Comparison of ENCODE assay signal across 8 cellular contexts in the genomic region with DNA sequence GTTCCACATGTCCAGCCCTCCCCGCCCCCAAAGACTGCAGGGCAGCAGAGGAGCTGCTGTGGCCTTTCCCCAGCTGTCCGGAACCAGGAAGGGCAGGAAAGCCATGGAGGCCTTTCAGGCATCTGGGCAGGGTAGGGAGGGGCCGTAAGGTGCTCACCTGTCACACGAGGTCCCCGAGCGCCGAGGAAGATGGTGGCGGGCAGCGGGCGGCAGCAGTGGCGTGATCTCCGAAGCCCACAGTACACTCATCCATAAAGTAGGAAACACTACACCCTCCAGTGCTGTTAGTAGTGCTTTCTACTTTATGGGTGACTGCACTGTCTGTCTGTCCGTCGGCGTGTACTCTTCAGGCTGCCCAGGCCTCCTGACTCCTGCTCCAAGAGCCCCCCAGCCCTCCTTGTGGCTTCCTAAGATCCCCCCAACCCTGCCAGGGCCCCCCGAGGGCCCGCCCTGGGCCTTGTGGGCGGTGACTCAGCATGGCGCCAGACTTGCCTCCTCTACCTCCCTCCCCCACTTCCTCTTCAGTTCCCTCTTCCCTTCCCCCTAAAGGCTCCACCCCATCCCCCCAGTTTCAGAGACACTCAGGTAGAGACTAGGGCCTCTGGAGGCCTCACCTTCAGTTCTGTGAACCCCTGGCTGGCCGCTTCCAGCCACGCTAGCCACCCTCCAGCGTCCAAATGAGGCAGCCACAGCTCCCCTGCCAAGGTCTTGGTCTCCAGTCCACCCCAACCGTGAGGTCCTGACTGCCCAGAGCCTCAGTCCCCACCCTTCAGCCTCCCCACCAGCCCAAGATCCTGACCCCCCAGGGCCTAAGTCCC. TPM values are rescaled to one million over a fixed set of nuclear protein-coding genes. Genes with fewer than 3 reads are reported as not detected.
DNase-seq lines count a peak whose midpoint lies in the region; ATAC-seq and TF ChIP-seq lines count a peak whose summit lies in the region.

No MANE protein-coding gene starts in this region.

- peaks cover 63% of the 10 kb centered on the region for H3K36me3 Mint-ChIP-seq in activated CD8-positive, alpha-beta T cell treated with anti-CD3 and anti-CD28 coated beads for 36 hours (ENCODE audit: low read depth)
- H3K36me3 Mint-ChIP-seq in glutamatergic neuron (ENCODE audit: unreplicated experiment): no peaks in the 10 kb centered on the region
- peaks cover 4% of the 10 kb centered on the region for H3K36me3 Mint-ChIP-seq in Calu3 (ENCODE audit: insufficient read depth, unreplicated experiment)

- no peak for TF ChIP-seq CTCF in activated CD8-positive, alpha-beta T cell treated with anti-CD3 and anti-CD28 coated beads for 36 hours (IDR thresholded peaks at IDR 0.05)
- no peak for TF ChIP-seq CTCF in glutamatergic neuron (IDR thresholded peaks at IDR 0.05; ENCODE audit: partially characterized antibody, unreplicated experiment)
- no peak for TF ChIP-seq CTCF in Calu3 (IDR thresholded peaks at IDR 0.05; ENCODE audit: unreplicated experiment)

- no TSS peak for BruUV-seq in Calu3 (replicated peaks; lab: Mats Ljungman, UMichigan)

- POLR2A ChIA-PET in activated CD8-positive, alpha-beta T cell treated with anti-CD3 and anti-CD28 coated beads for 36 hours (lab: Charles Lee): interaction anchor here (0.6 to 26.8 kb wide), 12 partner anchors 6 to 300 kb away, joined by 3 to 1558 read pairs (median 5); partner anchors contain the start of genes MKS1, RNF43, SUPT4H1 and TSPOAP1

- peak overlapping the region; percentile 81 for H3K4me3 Mint-ChIP-seq in activated CD8-positive, alpha-beta T cell treated with anti-CD3 and anti-CD28 coated beads for 36 hours
- H3K4me3 Mint-ChIP-seq in glutamatergic neuron (ENCODE audit: unreplicated experiment) (no peak overlapping the region), Calu3 (ENCODE audit: low read depth, unreplicated experiment) (no peak overlapping the region)

- peak; percentile 86 for DNase-seq in Jurkat, Clone E6-1 (ENCODE audit: low read depth, low spot score)
- peak; percentile 87 for DNase-seq in activated CD8-positive, alpha-beta T cell treated with anti-CD3 and anti-CD28 coated beads for 36 hours
- DNase-seq in glutamatergic neuron: no peak
- DNase-seq in stimulated activated CD4-positive, alpha-beta T cell treated with anti-CD3 and anti-CD28 coated beads, Interleukin-1b, Interleukin-23, amount 100 ng/mL, for 4 hours (ENCODE audit: low read depth in 2 of 2): peak; percentile 73 to 76
- DNase-seq in Calu3: no peak
- no peak for DNase-seq in cerebellar cortex (ENCODE audit: low spot score)

- H3K4me3 ChIP-seq in Jurkat, Clone E6-1 (ENCODE audit: low read length): peak overlapping the region; percentile 100

- H3K9me3 Mint-ChIP-seq in activated CD8-positive, alpha-beta T cell treated with anti-CD3 and anti-CD28 coated beads for 36 hours: no peaks in the 10 kb centered on the region
- H3K9me3 Mint-ChIP-seq in glutamatergic neuron (ENCODE audit: unreplicated experiment) (peaks cover 10% of the 10 kb centered on the region), Calu3 (ENCODE audit: low read depth, unreplicated experiment) (no peaks in the 10 kb centered on the region)

- intact Hi-C loops in activated CD8-positive, alpha-beta T cell treated with anti-CD3 and anti-CD28 coated beads for 36 hours (cut with micrococcal nuclease): loop anchor here (10.0 kb wide), 2 partner anchors 304 to 774 kb away; partner anchors contain the start of gene TRIM37
- intact Hi-C loops in Calu3 (cut with micrococcal nuclease; ENCODE audit: unreplicated experiment): no loop called here

- no peak for ATAC-seq in activated CD8-positive, alpha-beta T cell treated with anti-CD3 and anti-CD28 coated beads for 36 hours
- ATAC-seq in GM21528 (IDR thresholded peaks at IDR 0.05; ENCODE audit: low FRiP score, unreplicated experiment): no peak
- ATAC-seq in GM19397 (IDR thresholded peaks at IDR 0.05; ENCODE audit: unreplicated experiment): no peak

- peaks cover 29% of the 10 kb centered on the region for H3K4me1 Mint-ChIP-seq in activated CD8-positive, alpha-beta T cell treated with anti-CD3 and anti-CD28 coated beads for 36 hours (ENCODE audit: low read depth)
- H3K4me1 Mint-ChIP-seq in glutamatergic neuron (ENCODE audit: low read depth, unreplicated experiment) (peaks cover 36% of the 10 kb centered on the region), Calu3 (ENCODE audit: low read depth, unreplicated experiment) (peaks cover 9% of the 10 kb centered on the region)

- H3K27ac Mint-ChIP-seq in activated CD8-positive, alpha-beta T cell treated with anti-CD3 and anti-CD28 coated beads for 36 hours: peak overlapping the region; percentile 96
- H3K27ac Mint-ChIP-seq in glutamatergic neuron (ENCODE audit: unreplicated experiment) (peak overlapping the region; percentile 49), Calu3 (ENCODE audit: unreplicated experiment) (no peak overlapping the region)

- CTCF ChIA-PET in activated CD8-positive, alpha-beta T cell treated with anti-CD3 and anti-CD28 coated beads for 36 hours (lab: Charles Lee): interaction anchor here (4.7 kb wide), 1 partner anchor 12 kb away, joined by 68 read pairs; no protein-coding TSS in a partner anchor
- CTCF ChIA-PET in Calu3 (lab: Charles Lee): interaction anchor here (0.7 kb wide), 1 partner anchor 18 kb away, joined by 3 read pairs; no protein-coding TSS in a partner anchor

- H3K27me3 Mint-ChIP-seq in activated CD8-positive, alpha-beta T cell treated with anti-CD3 and anti-CD28 coated beads for 36 hours: peaks cover 7% of the 10 kb centered on the region
- H3K27me3 Mint-ChIP-seq in glutamatergic neuron (ENCODE audit: unreplicated experiment) (peaks cover 9% of the 10 kb centered on the region), Calu3 (ENCODE audit: unreplicated experiment) (peaks cover 35% of the 10 kb centered on the region)

RNA-seq across cellular contexts. Expression of gene TSPOAP1, which starts 2.6 kb away (rescaled TPM):
- polyA plus RNA-seq in Jurkat, Clone E6-1 (2012; ENCODE audit: insufficient read depth, insufficient read length): 13.8 TPM
- 10 to 100 TPM; 21.1 to 24.1 TPM for total RNA-seq in activated CD8-positive, alpha-beta T cell treated with anti-CD3 and anti-CD28 coated beads for 36 hours
- total RNA-seq in glutamatergic neuron (ENCODE audit: unreplicated experiment): 39.7 TPM
- not detected in 2 replicates for total RNA-seq in Calu3 (2022)

RNA-seq across cellular contexts. Expression of gene SUPT4H1, which starts 20.8 kb away (rescaled TPM):
- 211 TPM for polyA plus RNA-seq in Jurkat, Clone E6-1 (2012; ENCODE audit: insufficient read depth, insufficient read length)
- total RNA-seq in activated CD8-positive, alpha-beta T cell treated with anti-CD3 and anti-CD28 coated beads for 36 hours: 100 to 1,000 TPM; 104 to 110 TPM
- 82.1 TPM for total RNA-seq in glutamatergic neuron (ENCODE audit: unreplicated experiment)
- total RNA-seq in Calu3 (2022): 40.3 and 46.7 TPM in 2 replicates

RNA-seq across cellular contexts. Expression of gene MPO, which starts 50.5 kb away (rescaled TPM):
- polyA plus RNA-seq in Jurkat, Clone E6-1 (2012; ENCODE audit: insufficient read depth, insufficient read length): not detected
- not detected for total RNA-seq in activated CD8-positive, alpha-beta T cell treated with anti-CD3 and anti-CD28 coated beads for 36 hours
- total RNA-seq in glutamatergic neuron (ENCODE audit: unreplicated experiment) (not detected), Calu3 (2022) (not detected in 2 replicates)

Comparison
In these comparisons a context has a peak if more than half of its experiments do, and no peak if none do; other contexts are left out.
1. DNase-seq: peak in Jurkat, Clone E6-1 (single experiment), activated CD8-positive, alpha-beta T cell treated with anti-CD3 and anti-CD28 coated beads for 36 hours (single experiment) and stimulated activated CD4-positive, alpha-beta T cell treated with anti-CD3 and anti-CD28 coated beads, Interleukin-1b, Interleukin-23, amount 100 ng/mL, for 4 hours (2 of 2); none in glutamatergic neuron (single experiment), Calu3 (single experiment) and cerebellar cortex (single experiment).
2. RNA of gene TSPOAP1, which starts 2.6 kb away (total RNA-seq): 39.7 TPM in glutamatergic neuron (single experiment) and 21.1 to 24.1 TPM in activated CD8-positive, alpha-beta T cell treated with anti-CD3 and anti-CD28 coated beads for 36 hours; not detected in Calu3; every median in the first group is over 10 times any median in the second.